Comparison of ENCODE assay signal across 10 cellular contexts in genomic region chr6:16345449-16346330, GRCh38.
DNase-seq lines count a peak whose midpoint lies in the region; ATAC-seq lines count a peak whose summit lies in the region.
"Had no signal": no experiment of that assay in that cellular context is flagged by ENCODE, and none has a peak within 500 bp of the region (broad histone marks: within the 10 kb centered on the region; RNA-seq: fewer than 3 reads in every experiment).

No MANE protein-coding gene starts in this region.

- no peak for ATAC-seq in GM19328 (IDR thresholded peaks at IDR 0.05; ENCODE audit: unreplicated experiment)
- ATAC-seq: T-cell had no signal

- DNase-seq in ACHN (peak; percentile 61), HT1080 (ENCODE audit: low read depth) (peak; percentile 85), amniotic epithelial cell (ENCODE audit: low read depth) (peak; percentile 93), iris pigment epithelial cell (ENCODE audit: low read depth) (peak; percentile 79), T-helper 1 cell (no peak), NCI-H1048 (lab: John Stamatoyannopoulos, UW) (no peak)
- no peak for DNase-seq in stimulated activated CD4-positive, alpha-beta T cell treated with anti-CD3 and anti-CD28 coated beads, Interleukin-12 subunit alpha, Interleukin-12 subunit beta, amount 100 ng/mL, for 4 hours
- DNase-seq: spleen, T-cell had no signal

- in situ Hi-C loops in ACHN (cut with HindIII; ENCODE audit: low pct_ligation_motif_present, low pct_unique_long_range_greater_than_20kb, low sequenced_read_pairs) = no loop called here

Comparison
In these comparisons a context has a peak if more than half of its experiments do, and no peak if none do; other contexts are left out.
1. DNase-seq: peak in ACHN (single experiment), HT1080 (single experiment), amniotic epithelial cell (single experiment) and iris pigment epithelial cell (single experiment); none in T-helper 1 cell (0 of 5), NCI-H1048 (single experiment) and stimulated activated CD4-positive, alpha-beta T cell treated with anti-CD3 and anti-CD28 coated beads, Interleukin-12 subunit alpha, Interleukin-12 subunit beta, amount 100 ng/mL, for 4 hours (single experiment).